ENCODE assay signal across 12 cellular contexts in genomic region chr10:26738354-26738753, GRCh38. TPM values are rescaled to one million over a fixed set of nuclear protein-coding genes. Genes with fewer than 3 reads are reported as not detected.
DNase-seq lines count a peak whose midpoint lies in the region; ATAC-seq and TF ChIP-seq lines count a peak whose summit lies in the region.
"Had no signal": no experiment of that assay in that cellular context is flagged by ENCODE, and none has a peak within 500 bp of the region (broad histone marks: within the 10 kb centered on the region; RNA-seq: fewer than 3 reads in every experiment).

No MANE protein-coding gene starts in this region.

- no peak for DNase-seq in activated naive CD4-positive, alpha-beta T cell treated with anti-CD3 and anti-CD28 coated beads, Interleukin-2, amount 10 ng/mL, durations not matched to agents 7 days and 5 days
- no peak for DNase-seq in activated CD4-positive, alpha-beta memory T cell treated with anti-CD3 and anti-CD28 coated beads, Interleukin-2, amount 10 ng/mL, durations not matched to agents 7 days and 5 days
- DNase-seq in esophagus squamous epithelium (lab: John Stamatoyannopoulos, UW) (no peak), spleen (no peak), hypothalamus (lab: John Stamatoyannopoulos, UW) (no peak), SK-N-DZ (ENCODE audit: low spot score) (no peak)
- DNase-seq: NCI-H2029; NK-92 treated with Interleukin-12 subunit alpha and Interleukin-12 subunit beta, amount 100 ng/mL, for 24 hours; psoas muscle had no signal

- H3K36me3 ChIP-seq in esophagus squamous epithelium (peaks cover 0 to 73% (median 0%) of the 10 kb centered on the region in 3 donors), spleen (peaks cover 0 to 89% (median 12%) of the 10 kb centered on the region in 6 donors)

- no peaks in the 10 kb centered on the region for H3K27me3 Mint-ChIP-seq in activated naive CD4-positive, alpha-beta T cell treated with anti-CD3 and anti-CD28 coated beads, Interleukin-2, amount 50 U/mL, for 24 hours
- no peaks in the 10 kb centered on the region for H3K27me3 Mint-ChIP-seq in activated naive CD4-positive, alpha-beta T cell treated with anti-CD3 and anti-CD28 coated beads, Interleukin-2, amount 10 ng/mL, durations not matched to agents 7 days and 5 days
- H3K27me3 Mint-ChIP-seq in activated CD4-positive, alpha-beta memory T cell treated with anti-CD3 and anti-CD28 coated beads, Interleukin-2, amount 10 ng/mL, durations not matched to agents 7 days and 5 days: no peaks in the 10 kb centered on the region
- H3K27me3 Mint-ChIP-seq: stimulated activated naive CD8-positive, alpha-beta T cell treated with anti-CD3 and anti-CD28 coated beads, Interleukin-15, amount 100 ng/mL, for 72 hours had no signal

- H3K27ac Mint-ChIP-seq in activated naive CD4-positive, alpha-beta T cell treated with anti-CD3 and anti-CD28 coated beads, Interleukin-2, amount 50 U/mL, for 24 hours: peak overlapping the region; percentile 12
- H3K27ac Mint-ChIP-seq in activated naive CD4-positive, alpha-beta T cell treated with anti-CD3 and anti-CD28 coated beads, Interleukin-2, amount 10 ng/mL, durations not matched to agents 7 days and 5 days: no peak overlapping the region
- peak overlapping the region; percentile 90 for H3K27ac Mint-ChIP-seq in activated CD4-positive, alpha-beta memory T cell treated with anti-CD3 and anti-CD28 coated beads, Interleukin-2, amount 10 ng/mL, durations not matched to agents 7 days and 5 days

- H3K27ac ChIP-seq in esophagus squamous epithelium (peak overlapping the region in 3 of 4 donors; percentile 4 to 28 (median 7)), spleen (peak overlapping the region in 6 of 8 donors; percentile 23 to 70 (median 50))
- H3K27ac ChIP-seq: psoas muscle had no signal

- CTCF ChIA-PET in activated naive CD4-positive, alpha-beta T cell treated with anti-CD3 and anti-CD28 coated beads, Interleukin-2, amount 10 ng/mL, durations not matched to agents 7 days and 5 days (lab: Charles Lee): interaction anchor here (0.7 kb wide), 1 partner anchor 10 kb away, joined by 3 read pairs; no protein-coding TSS in a partner anchor
- CTCF ChIA-PET in activated CD4-positive, alpha-beta memory T cell treated with anti-CD3 and anti-CD28 coated beads, Interleukin-2, amount 10 ng/mL, durations not matched to agents 7 days and 5 days (lab: Charles Lee): no interaction called here

- H3K4me1 ChIP-seq in esophagus squamous epithelium: peaks cover 0 to 34% (median 5%) of the 10 kb centered on the region in 3 donors
- peaks cover 0 to 43% (median 12%) of the 10 kb centered on the region in 6 donors for H3K4me1 ChIP-seq in spleen
- H3K4me1 ChIP-seq: psoas muscle had no signal

- 54 to 60% methylated on average over 2 of the region's 2 CpGs for WGBS in esophagus squamous epithelium, 2 donors
- 80 to 82% (median 81%) methylated on average over 2 of the region's 2 CpGs for WGBS in spleen, 5 donors

- H3K27me3 ChIP-seq in esophagus squamous epithelium: no peaks in the 10 kb centered on the region
- H3K27me3 ChIP-seq in spleen (replicated peaks in 1 of 7): no peaks in the 10 kb centered on the region

- POLR2A ChIA-PET in activated CD4-positive, alpha-beta memory T cell treated with anti-CD3 and anti-CD28 coated beads, Interleukin-2, amount 10 ng/mL, durations not matched to agents 7 days and 5 days (lab: Charles Lee): interaction anchor here (0.9 to 3.6 kb wide), 6 partner anchors 9 to 504 kb away, joined by 3 to 22 read pairs (median 7); partner anchors contain the start of genes ABI1 and PDSS1

- H3K4me1 Mint-ChIP-seq in activated naive CD4-positive, alpha-beta T cell treated with anti-CD3 and anti-CD28 coated beads, Interleukin-2, amount 50 U/mL, for 24 hours: peaks cover 8% of the 10 kb centered on the region
- peaks cover 26% of the 10 kb centered on the region for H3K4me1 Mint-ChIP-seq in activated naive CD4-positive, alpha-beta T cell treated with anti-CD3 and anti-CD28 coated beads, Interleukin-2, amount 10 ng/mL, durations not matched to agents 7 days and 5 days
- peaks cover 73% of the 10 kb centered on the region for H3K4me1 Mint-ChIP-seq in activated CD4-positive, alpha-beta memory T cell treated with anti-CD3 and anti-CD28 coated beads, Interleukin-2, amount 10 ng/mL, durations not matched to agents 7 days and 5 days

- intact Hi-C loops in esophagus squamous epithelium (cut with DNase I) (loop anchor here (10.0 kb wide), 1 partner anchor 276 kb away; no protein-coding TSS in a partner anchor), spleen (cut with DNase I; ENCODE audit: low total_unique reads) (no loop called here)

- no peak overlapping the region for H3K4me3 ChIP-seq in esophagus squamous epithelium
- no peak overlapping the region for H3K4me3 ChIP-seq in spleen
- H3K4me3 ChIP-seq: psoas muscle had no signal

- TF ChIP-seq POLR2A in esophagus squamous epithelium (IDR thresholded peaks at IDR 0.05) (no peak), spleen (IDR thresholded peaks at IDR 0.05) (no peak)

- no peak overlapping the region for H3K4me3 Mint-ChIP-seq in activated naive CD4-positive, alpha-beta T cell treated with anti-CD3 and anti-CD28 coated beads, Interleukin-2, amount 50 U/mL, for 24 hours
- no peak overlapping the region for H3K4me3 Mint-ChIP-seq in activated naive CD4-positive, alpha-beta T cell treated with anti-CD3 and anti-CD28 coated beads, Interleukin-2, amount 10 ng/mL, durations not matched to agents 7 days and 5 days
- H3K4me3 Mint-ChIP-seq in activated CD4-positive, alpha-beta memory T cell treated with anti-CD3 and anti-CD28 coated beads, Interleukin-2, amount 10 ng/mL, durations not matched to agents 7 days and 5 days: no peak overlapping the region
- H3K4me3 Mint-ChIP-seq: stimulated activated naive CD8-positive, alpha-beta T cell treated with anti-CD3 and anti-CD28 coated beads, Interleukin-15, amount 100 ng/mL, for 72 hours had no signal

- ATAC-seq in GM21390 (IDR thresholded peaks at IDR 0.05; ENCODE audit: unreplicated experiment): no peak
- ATAC-seq: psoas muscle had no signal

- H3K9me3 ChIP-seq in esophagus squamous epithelium (no peaks in the 10 kb centered on the region), spleen (no peaks in the 10 kb centered on the region)
- H3K9me3 ChIP-seq: psoas muscle had no signal

- no peaks in the 10 kb centered on the region for H3K9me3 Mint-ChIP-seq in activated naive CD4-positive, alpha-beta T cell treated with anti-CD3 and anti-CD28 coated beads, Interleukin-2, amount 50 U/mL, for 24 hours
- H3K9me3 Mint-ChIP-seq in activated naive CD4-positive, alpha-beta T cell treated with anti-CD3 and anti-CD28 coated beads, Interleukin-2, amount 10 ng/mL, durations not matched to agents 7 days and 5 days: no peaks in the 10 kb centered on the region
- H3K9me3 Mint-ChIP-seq in activated CD4-positive, alpha-beta memory T cell treated with anti-CD3 and anti-CD28 coated beads, Interleukin-2, amount 10 ng/mL, durations not matched to agents 7 days and 5 days: no peaks in the 10 kb centered on the region
- H3K9me3 Mint-ChIP-seq: stimulated activated naive CD8-positive, alpha-beta T cell treated with anti-CD3 and anti-CD28 coated beads, Interleukin-15, amount 100 ng/mL, for 72 hours had no signal

- no peak for TF ChIP-seq CTCF in esophagus squamous epithelium (IDR thresholded peaks at IDR 0.05)
- TF ChIP-seq CTCF in spleen (IDR thresholded peaks at IDR 0.05 in 8 of 11, conservative IDR thresholded peaks at IDR 0.05 in 3 of 11): no peak

- H3K36me3 Mint-ChIP-seq in activated naive CD4-positive, alpha-beta T cell treated with anti-CD3 and anti-CD28 coated beads, Interleukin-2, amount 50 U/mL, for 24 hours: peaks cover 18% of the 10 kb centered on the region
- H3K36me3 Mint-ChIP-seq in activated naive CD4-positive, alpha-beta T cell treated with anti-CD3 and anti-CD28 coated beads, Interleukin-2, amount 10 ng/mL, durations not matched to agents 7 days and 5 days: peaks cover 48% of the 10 kb centered on the region
- H3K36me3 Mint-ChIP-seq in activated CD4-positive, alpha-beta memory T cell treated with anti-CD3 and anti-CD28 coated beads, Interleukin-2, amount 10 ng/mL, durations not matched to agents 7 days and 5 days (ENCODE audit: low read depth): peaks cover 75% of the 10 kb centered on the region

RNA-seq across cellular contexts. Expression of gene PDSS1, which starts 40.9 kb away (rescaled TPM):
- total RNA-seq in activated CD4-positive, alpha-beta memory T cell treated with anti-CD3 and anti-CD28 coated beads, Interleukin-2, amount 10 ng/mL, durations not matched to agents 7 days and 5 days: 10 to 100 TPM; 10.7 to 12.9 TPM
- total RNA-seq in esophagus squamous epithelium (10 to 100 TPM in 3 of 4 donors, 1 to 10 TPM in 1; 7.7 to 21.1 (median 11.7) TPM), spleen (1 to 10 TPM; 2.9 to 8.4 (median 6.9) TPM)
- polyA plus RNA-seq in spleen: 1 to 10 TPM; 7.3 to 7.5 (median 7.4) TPM
- 23.1 and 30.8 TPM in 2 replicates for polyA plus RNA-seq in SK-N-DZ (2014; cell fraction: cytosol; rRNA removed)
- polyA plus RNA-seq in SK-N-DZ (2014; cell fraction: nucleus; rRNA removed): 31.8 and 34.5 TPM in 2 replicates
